ENCODE assay signal across 19 cellular contexts in genomic region chr2:230262246-230262645, GRCh38. TPM values are rescaled to one million over a fixed set of nuclear protein-coding genes. Genes with fewer than 3 reads are reported as not detected.
DNase-seq lines count a peak whose midpoint lies in the region; ATAC-seq and TF ChIP-seq lines count a peak whose summit lies in the region.
"Had no signal": no experiment of that assay in that cellular context is flagged by ENCODE, and none has a peak within 500 bp of the region (broad histone marks: within the 10 kb centered on the region; RNA-seq: fewer than 3 reads in every experiment).

No MANE protein-coding gene starts in this region.

- no peak for TF ChIP-seq CTCF in OCI-LY3 (IDR thresholded peaks at IDR 0.05; ENCODE audit: low read depth, low read length)
- no peak for TF ChIP-seq CTCF in spleen (IDR thresholded peaks at IDR 0.05 in 8 of 11, conservative IDR thresholded peaks at IDR 0.05 in 3 of 11)
- no peak for TF ChIP-seq CTCF in left ventricle myocardium inferior (IDR thresholded peaks at IDR 0.05; ENCODE audit: borderline replicate concordance)

- peak overlapping the region; percentile 70 for H3K27ac Mint-ChIP-seq in activated naive CD8-positive, alpha-beta T cell treated with anti-CD3 and anti-CD28 coated beads for 36 hours
- H3K27ac Mint-ChIP-seq: nephron, progenitor cell of endocrine pancreas had no signal

- peaks cover 19% of the 10 kb centered on the region for H3K9me3 Mint-ChIP-seq in activated naive CD8-positive, alpha-beta T cell treated with anti-CD3 and anti-CD28 coated beads for 36 hours

- H3K4me1 Mint-ChIP-seq in activated naive CD8-positive, alpha-beta T cell treated with anti-CD3 and anti-CD28 coated beads for 36 hours, result peaks cover 60% of the 10 kb centered on the region

- intact Hi-C loops in spleen (cut with DNase I; ENCODE audit: low total_unique reads) (no loop called here), left ventricle myocardium inferior (cut with micrococcal nuclease) (no loop called here)

- H2AFZ ChIP-seq in OCI-LY3 (ENCODE audit: low read depth, low read length), result no peak overlapping the region

- TF ChIP-seq POLR2A in spleen (IDR thresholded peaks at IDR 0.05), result no peak

- H3K4me1 ChIP-seq in OCI-LY3 (ENCODE audit: low read length) (peaks cover 63% of the 10 kb centered on the region), spleen (peaks cover 0 to 47% (median 13%) of the 10 kb centered on the region in 6 donors), left ventricle myocardium inferior (no peaks in the 10 kb centered on the region)

- H3K4me3 ChIP-seq in OCI-LY3 (ENCODE audit: low read length) (no peak overlapping the region), spleen (no peak overlapping the region), left ventricle myocardium inferior (no peak overlapping the region)

- peak overlapping the region; percentile 30; the same call in 1 of the 2 replicates for H3K27ac ChIP-seq in OCI-LY3 (ENCODE audit: low read length)
- peak overlapping the region in 5 of 8 donors; percentile 9 to 59 (median 43) for H3K27ac ChIP-seq in spleen
- H3K27ac ChIP-seq in left ventricle myocardium inferior (replicated peaks), result no peak overlapping the region
- H3K27ac ChIP-seq: 22Rv1 had no signal

- H3K9ac ChIP-seq in OCI-LY3 (ENCODE audit: low read length), result no peak overlapping the region

- peaks cover 33% of the 10 kb centered on the region for H4K20me1 ChIP-seq in OCI-LY3 (ENCODE audit: insufficient read depth, low read length)

- DNase-seq in activated CD4-positive, CD25-positive, alpha-beta regulatory T cell treated with anti-CD3 and anti-CD28 coated beads, Interleukin-2, amount 50 U/mL, for 72 hours, result no peak
- no peak for DNase-seq in activated naive CD8-positive, alpha-beta T cell treated with anti-CD3 and anti-CD28 coated beads for 36 hours
- DNase-seq in spleen, result no peak
- no peak for DNase-seq in left ventricle myocardium inferior
- DNase-seq in NCI-H2107 treated with DMSO at 0.1 percent for 48 hours (lab: John Stamatoyannopoulos, UW; ENCODE audit: unreplicated experiment), result no peak
- DNase-seq: mammary epithelial cell; NCI-H1105; NCI-H2107; NCI-H526; OCI-M1; SHP77 treated with DMSO at 0.1 percent for 48 hours; stimulated activated CD4-positive, alpha-beta T cell treated with anti-CD3 and anti-CD28 coated beads, Interleukin-4, amount 100 ng/mL, for 1 hour; T-helper 9 cell had no signal

- peaks cover 14% of the 10 kb centered on the region for H3K36me3 ChIP-seq in OCI-LY3 (replicated peaks; ENCODE audit: low read depth, low read length)
- H3K36me3 ChIP-seq in spleen, result peaks cover 0 to 43% (median 0%) of the 10 kb centered on the region in 6 donors
- H3K36me3 ChIP-seq in left ventricle myocardium inferior, result no peaks in the 10 kb centered on the region

- peaks cover 79% of the 10 kb centered on the region for H3K79me2 ChIP-seq in OCI-LY3 (ENCODE audit: low read length)

- H3K36me3 Mint-ChIP-seq in activated naive CD8-positive, alpha-beta T cell treated with anti-CD3 and anti-CD28 coated beads for 36 hours, result peaks cover 64% of the 10 kb centered on the region

- 56 to 76% (median 65%) methylated on average over 5 of the region's 5 CpGs for WGBS in spleen, 5 donors

- H3K4me2 ChIP-seq in OCI-LY3 (ENCODE audit: low read length), result peak overlapping the region; percentile 22; the same call in 1 of the 2 replicates

- no peaks in the 10 kb centered on the region for H3K27me3 Mint-ChIP-seq in activated naive CD8-positive, alpha-beta T cell treated with anti-CD3 and anti-CD28 coated beads for 36 hours
- H3K27me3 Mint-ChIP-seq: progenitor cell of endocrine pancreas had no signal

- no peaks in the 10 kb centered on the region for H3K27me3 ChIP-seq in OCI-LY3 (ENCODE audit: low read depth, low read length)
- H3K27me3 ChIP-seq in spleen (replicated peaks in 1 of 7), result no peaks in the 10 kb centered on the region
- H3K27me3 ChIP-seq in left ventricle myocardium inferior (ENCODE audit: low read depth), result no peaks in the 10 kb centered on the region

- H3K9me3 ChIP-seq in OCI-LY3 (ENCODE audit: insufficient read depth, low read length), result no peaks in the 10 kb centered on the region
- peaks cover 0 to 7% (median 0%) of the 10 kb centered on the region in 8 donors for H3K9me3 ChIP-seq in spleen
- H3K9me3 ChIP-seq in left ventricle myocardium inferior (replicated peaks), result peaks cover 8% of the 10 kb centered on the region

- peak overlapping the region; percentile 52 for H3K4me3 Mint-ChIP-seq in activated naive CD8-positive, alpha-beta T cell treated with anti-CD3 and anti-CD28 coated beads for 36 hours
- H3K4me3 Mint-ChIP-seq: nephron had no signal

- ATAC-seq in activated CD4-positive, CD25-positive, alpha-beta regulatory T cell treated with anti-CD3 and anti-CD28 coated beads, Interleukin-2, amount 50 U/mL, for 24 hours, result peak; percentile 10 to 38
- no peak for ATAC-seq in HG03457 (IDR thresholded peaks at IDR 0.05; ENCODE audit: unreplicated experiment)

RNA-seq across cellular contexts. Expression of gene SP140, which starts 36.7 kb away (rescaled TPM):
- total RNA-seq in activated naive CD8-positive, alpha-beta T cell treated with anti-CD3 and anti-CD28 coated beads for 36 hours, result 10 to 100 TPM; 42.7 to 46.8 TPM
- 100 to 1,000 TPM in 1 of 7 donors, 10 to 100 TPM in 6; 51.3 to 110 (median 80.8) TPM for total RNA-seq in spleen
- 10 to 100 TPM; 51.7 to 61.5 (median 55.8) TPM for polyA plus RNA-seq in spleen
- total RNA-seq in left ventricle myocardium inferior, result 1.3 TPM

RNA-seq across cellular contexts. Expression of gene SP110, which starts 42.5 kb away (rescaled TPM):
- 10 to 100 TPM; 81.8 to 87.6 TPM for total RNA-seq in activated naive CD8-positive, alpha-beta T cell treated with anti-CD3 and anti-CD28 coated beads for 36 hours
- total RNA-seq in spleen (100 to 1,000 TPM; 105 to 157 (median 135) TPM), left ventricle myocardium inferior (10.5 TPM)
- polyA plus RNA-seq in spleen, result 10 to 100 TPM; 47.9 to 63.5 (median 57.6) TPM

Comparison
In these comparisons a context has a peak if more than half of its experiments do, and no peak if none do; other contexts are left out.
1. RNA of gene SP140, which starts 36.7 kb away (total RNA-seq): 51.3 to 110 TPM in spleen and 42.7 to 46.8 TPM in activated naive CD8-positive, alpha-beta T cell treated with anti-CD3 and anti-CD28 coated beads for 36 hours; 1.3 TPM in left ventricle myocardium inferior (single experiment); every median in the first group is over 10 times any median in the second.